ENCODE assay signal across 26 cellular contexts in the genomic region with DNA sequence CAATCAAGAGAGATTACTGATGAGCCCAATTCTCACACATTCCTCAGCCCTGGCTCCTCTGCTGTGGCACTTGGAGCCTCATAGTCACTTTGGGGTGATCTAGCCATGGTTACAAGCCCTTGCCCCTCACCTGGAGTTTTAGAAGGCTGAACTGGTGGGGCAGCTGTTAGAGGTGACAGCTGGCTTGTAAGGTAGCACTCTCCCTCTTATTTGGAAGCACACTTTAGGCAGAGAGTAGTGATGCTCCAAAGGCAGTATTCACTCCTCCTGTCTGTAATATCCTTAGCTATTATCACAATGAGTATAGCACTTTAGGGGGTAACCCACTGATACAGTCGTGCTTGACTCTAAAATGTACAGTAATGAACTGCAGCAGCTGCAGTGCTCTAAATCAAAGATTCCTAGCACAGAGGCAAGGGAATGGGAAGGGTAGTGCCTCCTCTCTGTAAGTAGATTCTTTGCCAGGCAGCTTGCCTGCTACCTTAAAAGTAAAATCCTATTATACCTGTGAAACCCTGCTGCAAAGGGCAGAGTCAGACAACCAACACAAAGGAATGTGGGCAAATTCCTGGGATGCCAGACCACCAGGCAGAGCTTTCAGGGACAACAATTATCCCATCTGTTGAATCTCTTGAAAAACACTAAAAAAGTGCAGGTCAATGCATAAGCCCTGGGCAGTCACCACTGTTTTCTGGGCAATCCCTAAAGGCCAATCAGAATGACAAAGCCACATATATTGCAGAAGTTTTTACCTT.
"Had no signal": no experiment of that assay in that cellular context is flagged by ENCODE, and none has a peak within 500 bp of the region (broad histone marks: within the 10 kb centered on the region; RNA-seq: fewer than 3 reads in every experiment).

No MANE protein-coding gene starts in this region.

- H3K4me1 ChIP-seq: lower lobe of right lung, tibial nerve, uterus had no signal

- H3K4me3 ChIP-seq: breast epithelium, lower lobe of right lung, tibial nerve, uterus had no signal

- DNase-seq: activated CD4-positive, alpha-beta T cell treated with anti-CD3 and anti-CD28 coated beads, Interleukin-2, amount 10 ng/mL, durations not matched to agents 7 days and 5 days; activated CD8-positive, alpha-beta T cell treated with anti-CD3 and anti-CD28 coated beads, Interleukin-2, amount 10 ng/mL, durations not matched to agents 7 days and 5 days; activated naive CD4-positive, alpha-beta T cell treated with Interleukin-2 at 50 U/mL for 16 hours; activated naive CD8-positive, alpha-beta T cell treated with anti-CD3 and anti-CD28 coated beads, Interleukin-2, amount 50 U/mL, for 24 hours; activated T-cell treated with anti-CD3 and anti-CD28 coated beads, Interleukin-2, amount 50 U/mL, for 24 hours; aorta; foreskin fibroblast; hypothalamus; left cardiac atrium; lower lobe of right lung; natural killer cell; nucleus accumbens; posterior cingulate gyrus; retina; stimulated activated CD4-positive, alpha-beta T cell treated with anti-CD3 and anti-CD28 coated beads, Interleukin-12 subunit alpha, Interleukin-12 subunit beta, amount 100 ng/mL, for 4 hours; stimulated activated CD4-positive, alpha-beta T cell treated with anti-CD3 and anti-CD28 coated beads, Interleukin-2, amount 100 ng/mL, for 24 hours; stimulated activated naive CD8-positive, alpha-beta T cell treated with anti-CD3 and anti-CD28 coated beads, Interleukin-15, Interleukin-2, amounts not matched to agents 100 U/mL and 50 U/mL, for 24 hours; substantia nigra; uterus had no signal

- H3K27me3 ChIP-seq: breast epithelium, tibial nerve, uterus had no signal

- H3K4me3 Mint-ChIP-seq: activated CD4-positive, alpha-beta T cell treated with anti-CD3 and anti-CD28 coated beads, Interleukin-2, amount 10 ng/mL, durations not matched to agents 7 days and 5 days; activated CD8-positive, alpha-beta T cell treated with anti-CD3 and anti-CD28 coated beads, Interleukin-2, amount 10 ng/mL, durations not matched to agents 7 days and 5 days; activated naive CD8-positive, alpha-beta T cell treated with anti-CD3 and anti-CD28 coated beads, Interleukin-2, amount 50 U/mL, for 24 hours; activated T-cell treated with anti-CD3 and anti-CD28 coated beads, Interleukin-2, amount 50 U/mL, for 24 hours; dendritic cell treated with granulocyte-macrophage colony-stimulating factor and Interleukin-4, amounts not matched to agents 40 ng/mL and 50 ng/mL, for 4 days; natural killer cell; T-helper 1 cell treated with Interleukin-12 subunit alpha and Interleukin-12 subunit beta and Interleukin-4 antibody, amounts not matched to agents 30 μg/mL and 1 μg/mL, for 36 hours had no signal

- H3K9me3 ChIP-seq: breast epithelium, lower lobe of right lung, tibial nerve, uterus had no signal

- H3K36me3 ChIP-seq: breast epithelium, lower lobe of right lung, tibial nerve, uterus had no signal

- H3K27me3 Mint-ChIP-seq: activated CD4-positive, alpha-beta T cell treated with anti-CD3 and anti-CD28 coated beads, Interleukin-2, amount 10 ng/mL, durations not matched to agents 7 days and 5 days; activated naive CD8-positive, alpha-beta T cell treated with anti-CD3 and anti-CD28 coated beads, Interleukin-2, amount 50 U/mL, for 24 hours; activated T-cell treated with anti-CD3 and anti-CD28 coated beads, Interleukin-2, amount 50 U/mL, for 24 hours; dendritic cell treated with granulocyte-macrophage colony-stimulating factor and Interleukin-4, amounts not matched to agents 40 ng/mL and 50 ng/mL, for 4 days had no signal

- H3K36me3 Mint-ChIP-seq: natural killer cell had no signal

- H3K4me1 Mint-ChIP-seq: activated CD4-positive, alpha-beta T cell treated with anti-CD3 and anti-CD28 coated beads, Interleukin-2, amount 10 ng/mL, durations not matched to agents 7 days and 5 days; activated naive CD8-positive, alpha-beta T cell treated with anti-CD3 and anti-CD28 coated beads, Interleukin-2, amount 50 U/mL, for 24 hours; natural killer cell had no signal

- H3K27ac ChIP-seq: breast epithelium, epithelial cell of prostate, lower lobe of right lung, tibial nerve, uterus had no signal

- ATAC-seq: activated CD4-positive, CD25-positive, alpha-beta regulatory T cell treated with anti-CD3 and anti-CD28 coated beads, Interleukin-2, amount 50 U/mL, for 24 hours; activated CD8-positive, alpha-beta T cell treated with anti-CD3 and anti-CD28 coated beads, Interleukin-2, amount 10 ng/mL, durations not matched to agents 7 days and 5 days; activated naive CD8-positive, alpha-beta T cell treated with anti-CD3 and anti-CD28 coated beads, Interleukin-2, amount 50 U/mL, for 24 hours; left cardiac atrium; lower lobe of right lung; natural killer cell; stimulated activated naive CD8-positive, alpha-beta T cell treated with anti-CD3 and anti-CD28 coated beads, Interleukin-15, Interleukin-2, amounts not matched to agents 100 U/mL and 50 U/mL, for 24 hours had no signal

- H3K27ac Mint-ChIP-seq: activated CD4-positive, alpha-beta T cell treated with anti-CD3 and anti-CD28 coated beads, Interleukin-2, amount 10 ng/mL, durations not matched to agents 7 days and 5 days; activated CD8-positive, alpha-beta T cell treated with anti-CD3 and anti-CD28 coated beads, Interleukin-2, amount 10 ng/mL, durations not matched to agents 7 days and 5 days; activated naive CD8-positive, alpha-beta T cell treated with anti-CD3 and anti-CD28 coated beads, Interleukin-2, amount 50 U/mL, for 24 hours; activated T-cell treated with anti-CD3 and anti-CD28 coated beads, Interleukin-2, amount 50 U/mL, for 24 hours; activated T-helper 2 cell treated with anti-CD3 and anti-CD28 coated beads, Interferon-gamma antibody, Interleukin-2, Interleukin-4, amounts not matched to agents 10 μg/mL and 5 μg/mL and 100 μg/mL, durations not matched to agents 14 hours and 24 hours and 36 hours; dendritic cell treated with granulocyte-macrophage colony-stimulating factor and Interleukin-4, amounts not matched to agents 40 ng/mL and 50 ng/mL, for 4 days; natural killer cell; T-helper 1 cell treated with Interleukin-12 subunit alpha and Interleukin-12 subunit beta and Interleukin-4 antibody, amounts not matched to agents 30 μg/mL and 1 μg/mL, for 36 hours had no signal
